ENCODE assay signal across 7 cellular contexts in genomic region chr16:27274523-27274874, GRCh38. TPM values are rescaled to one million over a fixed set of nuclear protein-coding genes. Genes with fewer than 3 reads are reported as not detected.
DNase-seq lines count a peak whose midpoint lies in the region; ATAC-seq and TF ChIP-seq lines count a peak whose summit lies in the region.
"Not testable (repeated sequence)": the region's sequence is repeated elsewhere in the genome, so short reads cannot be mapped to it uniquely, and the experiment has no call there.

No MANE protein-coding gene starts in this region.

- H3K79me2 ChIP-seq in OCI-LY7 (ENCODE audit: insufficient read depth, low read depth, low read length): not testable (repeated sequence)

- peak overlapping the region; percentile 33; the same call in 1 of the 2 replicates for H2AFZ ChIP-seq in OCI-LY7 (ENCODE audit: low read length)

- POLR2A ChIA-PET in OCI-LY7 (lab: Charles Lee): interaction anchor here (0.6 to 5.0 kb wide), 10 partner anchors 9 to 622 kb away, joined by 3 to 18 read pairs (median 4); no protein-coding TSS in a partner anchor

- H3K27ac Mint-ChIP-seq in CD4-positive, CD25-positive, alpha-beta regulatory T cell: peak overlapping the region in 1 of 3 donors; percentile 87
- H3K27ac Mint-ChIP-seq in activated CD4-positive, alpha-beta T cell treated with anti-CD3 and anti-CD28 coated beads, Interleukin-2, amount 10 ng/mL, durations not matched to agents 24 days and 14 days: peak overlapping the region; percentile 94
- peak overlapping the region; percentile 95 for H3K27ac Mint-ChIP-seq in activated T-cell treated with anti-CD3 and anti-CD28 coated beads, Interleukin-2, amount 50 U/mL, for 24 hours
- H3K27ac Mint-ChIP-seq in activated naive CD4-positive, alpha-beta T cell treated with anti-CD3 and anti-CD28 coated beads, Interleukin-2, amount 50 U/mL, for 24 hours: peak overlapping the region; percentile 93
- peak overlapping the region in 5 of 6 donors; percentile 7 to 92 (median 86) for H3K27ac Mint-ChIP-seq in immature natural killer cell

- not testable (repeated sequence) for H3K36me3 ChIP-seq in CD4-positive, CD25-positive, alpha-beta regulatory T cell (ENCODE audit: control insufficient read depth, insufficient read depth, low read length); OCI-LY7 (ENCODE audit: insufficient read depth, low read length); spleen

- not testable (repeated sequence) for DNase-seq in CD4-positive, CD25-positive, alpha-beta regulatory T cell; OCI-LY7 (ENCODE audit: low spot score); activated CD4-positive, alpha-beta T cell treated with anti-CD3 and anti-CD28 coated beads, Interleukin-2, amount 10 ng/mL, durations not matched to agents 24 days and 14 days; activated T-cell treated with anti-CD3 and anti-CD28 coated beads, Interleukin-2, amount 50 U/mL, for 24 hours; immature natural killer cell; spleen

- intact Hi-C loops in OCI-LY7 (cut with micrococcal nuclease; ENCODE audit: unreplicated experiment): loop anchor here (1.0 to 2.0 kb wide), 3 partner anchors 24 to 95 kb away; no protein-coding TSS in a partner anchor
- intact Hi-C loops in activated CD4-positive, alpha-beta T cell treated with anti-CD3 and anti-CD28 coated beads, Interleukin-2, amount 10 ng/mL, durations not matched to agents 24 days and 14 days (cut with micrococcal nuclease): loop anchor here (1.0 to 2.0 kb wide), 6 partner anchors 8 to 92 kb away; partner anchors contain the start of gene IL4R
- intact Hi-C loops in spleen (cut with DNase I; ENCODE audit: low total_unique reads): not testable (repeated sequence)

- CTCF ChIA-PET in OCI-LY7 (lab: Charles Lee; ENCODE audit: unreplicated experiment): interaction anchor here (0.6 to 1.2 kb wide), 3 partner anchors 38 to 42 kb away, joined by 4 to 6 read pairs (median 4); no protein-coding TSS in a partner anchor

- peaks cover 6 to 27% (median 17%) of the 10 kb centered on the region in 4 donors for H3K4me1 Mint-ChIP-seq in CD4-positive, CD25-positive, alpha-beta regulatory T cell
- H3K4me1 Mint-ChIP-seq in activated CD4-positive, alpha-beta T cell treated with anti-CD3 and anti-CD28 coated beads, Interleukin-2, amount 10 ng/mL, durations not matched to agents 24 days and 14 days: peaks cover 54% of the 10 kb centered on the region
- peaks cover 64% of the 10 kb centered on the region for H3K4me1 Mint-ChIP-seq in activated T-cell treated with anti-CD3 and anti-CD28 coated beads, Interleukin-2, amount 50 U/mL, for 24 hours (ENCODE audit: low read depth)
- peaks cover 68% of the 10 kb centered on the region for H3K4me1 Mint-ChIP-seq in activated naive CD4-positive, alpha-beta T cell treated with anti-CD3 and anti-CD28 coated beads, Interleukin-2, amount 50 U/mL, for 24 hours
- peaks cover 16 to 28% of the 10 kb centered on the region in 2 donors for H3K4me1 Mint-ChIP-seq in immature natural killer cell

- WGBS in spleen, 5 donors: 46 to 78% (median 75%) methylated on average over 7 of the region's 7 CpGs

- not testable (repeated sequence) for H3K36me3 Mint-ChIP-seq in CD4-positive, CD25-positive, alpha-beta regulatory T cell; activated T-cell treated with anti-CD3 and anti-CD28 coated beads, Interleukin-2, amount 50 U/mL, for 24 hours (ENCODE audit: low read depth); activated naive CD4-positive, alpha-beta T cell treated with anti-CD3 and anti-CD28 coated beads, Interleukin-2, amount 50 U/mL, for 24 hours; immature natural killer cell
- peaks cover 11% of the 10 kb centered on the region for H3K36me3 Mint-ChIP-seq in activated CD4-positive, alpha-beta T cell treated with anti-CD3 and anti-CD28 coated beads, Interleukin-2, amount 10 ng/mL, durations not matched to agents 24 days and 14 days (ENCODE audit: low read depth)

- H3K4me1 ChIP-seq in CD4-positive, CD25-positive, alpha-beta regulatory T cell (ENCODE audit: control insufficient read depth, insufficient read depth, low read length, poor library complexity, severe bottlenecking): not testable (repeated sequence)
- H3K4me1 ChIP-seq in OCI-LY7 (ENCODE audit: insufficient read depth, low read length, poor library complexity, severe bottlenecking): peaks cover 61% of the 10 kb centered on the region
- peaks cover 7 to 57% (median 14%) of the 10 kb centered on the region in 6 donors for H3K4me1 ChIP-seq in spleen

- not testable (repeated sequence) for BruUV-seq in OCI-LY7 (replicated peaks; lab: Mats Ljungman, UMichigan)

- not testable (repeated sequence) for H4K20me1 ChIP-seq in OCI-LY7 (ENCODE audit: insufficient read depth, low read length)

- peak overlapping the region in 3 of 4 donors; percentile 52 to 74 (median 64) for H3K4me3 Mint-ChIP-seq in CD4-positive, CD25-positive, alpha-beta regulatory T cell
- H3K4me3 Mint-ChIP-seq in activated CD4-positive, alpha-beta T cell treated with anti-CD3 and anti-CD28 coated beads, Interleukin-2, amount 10 ng/mL, durations not matched to agents 24 days and 14 days: peak overlapping the region; percentile 68
- H3K4me3 Mint-ChIP-seq in activated T-cell treated with anti-CD3 and anti-CD28 coated beads, Interleukin-2, amount 50 U/mL, for 24 hours: peak overlapping the region; percentile 26
- H3K4me3 Mint-ChIP-seq in activated naive CD4-positive, alpha-beta T cell treated with anti-CD3 and anti-CD28 coated beads, Interleukin-2, amount 50 U/mL, for 24 hours: peak overlapping the region; percentile 74
- peak overlapping the region in 2 of 5 donors; percentile 17 to 47 for H3K4me3 Mint-ChIP-seq in immature natural killer cell

- TF ChIP-seq CTCF in OCI-LY7 (conservative IDR thresholded peaks at IDR 0.05; ENCODE audit: low read length); spleen (IDR thresholded peaks at IDR 0.05 in 8 of 11, conservative IDR thresholded peaks at IDR 0.05 in 3 of 11): not testable (repeated sequence)

- TF ChIP-seq POLR2A in spleen (IDR thresholded peaks at IDR 0.05): not testable (repeated sequence)

- not testable (repeated sequence) for H3K27me3 ChIP-seq in CD4-positive, CD25-positive, alpha-beta regulatory T cell (ENCODE audit: control insufficient read depth, insufficient read depth, low read length); spleen (replicated peaks in 1 of 7)

- peaks cover 32% of the 10 kb centered on the region for H3K27me3 Mint-ChIP-seq in CD4-positive, CD25-positive, alpha-beta regulatory T cell
- not testable (repeated sequence) for H3K27me3 Mint-ChIP-seq in activated CD4-positive, alpha-beta T cell treated with anti-CD3 and anti-CD28 coated beads, Interleukin-2, amount 10 ng/mL, durations not matched to agents 24 days and 14 days; activated T-cell treated with anti-CD3 and anti-CD28 coated beads, Interleukin-2, amount 50 U/mL, for 24 hours; activated naive CD4-positive, alpha-beta T cell treated with anti-CD3 and anti-CD28 coated beads, Interleukin-2, amount 50 U/mL, for 24 hours; immature natural killer cell (ENCODE audit: low read depth in 3 of 3)

- not testable (repeated sequence) for H3K9me3 Mint-ChIP-seq in CD4-positive, CD25-positive, alpha-beta regulatory T cell; activated CD4-positive, alpha-beta T cell treated with anti-CD3 and anti-CD28 coated beads, Interleukin-2, amount 10 ng/mL, durations not matched to agents 24 days and 14 days; activated T-cell treated with anti-CD3 and anti-CD28 coated beads, Interleukin-2, amount 50 U/mL, for 24 hours; activated naive CD4-positive, alpha-beta T cell treated with anti-CD3 and anti-CD28 coated beads, Interleukin-2, amount 50 U/mL, for 24 hours; immature natural killer cell

- H3K9me2 ChIP-seq in OCI-LY7 (ENCODE audit: insufficient read depth, low read length): not testable (repeated sequence)

- H3K27ac ChIP-seq in CD4-positive, CD25-positive, alpha-beta regulatory T cell (ENCODE audit: insufficient read depth, low read length, poor library complexity, severe bottlenecking): not testable (repeated sequence)
- H3K27ac ChIP-seq in OCI-LY7 (ENCODE audit: low read depth, low read length, poor library complexity, severe bottlenecking) (peak overlapping the region; percentile 89), spleen (peak overlapping the region in 5 of 8 donors; percentile 55 to 79 (median 64))

- not testable (repeated sequence) for ATAC-seq in CD4-positive, CD25-positive, alpha-beta regulatory T cell (ENCODE audit: low read depth in 2 of 2)

- not testable (repeated sequence) for H3K9me3 ChIP-seq in CD4-positive, CD25-positive, alpha-beta regulatory T cell (ENCODE audit: control insufficient read depth in 2 of 2, low read length in 2 of 2); OCI-LY7 (ENCODE audit: low read length); spleen

- H3K4me2 ChIP-seq in OCI-LY7 (ENCODE audit: low read length): peak overlapping the region; percentile 65

- not testable (repeated sequence) for H3K4me3 ChIP-seq in CD4-positive, CD25-positive, alpha-beta regulatory T cell (ENCODE audit: low read depth, low read length); spleen
- H3K4me3 ChIP-seq in OCI-LY7 (ENCODE audit: low read depth, low read length, poor library complexity, severe bottlenecking): peak overlapping the region; percentile 16

RNA-seq across cellular contexts. Expression of gene NSMCE1, which starts 5.9 kb away (rescaled TPM):
- total RNA-seq in CD4-positive, CD25-positive, alpha-beta regulatory T cell: 40.0 TPM
- polyA plus RNA-seq in CD4-positive, CD25-positive, alpha-beta regulatory T cell: 100 to 1,000 TPM; 128 to 156 (median 138) TPM
- total RNA-seq in OCI-LY7 (2014; rRNA removed; shearing (Covaris generic)): 51.1 and 52.1 TPM in 2 replicates
- total RNA-seq in OCI-LY7 (2022) (84.0 and 89.4 TPM in 2 replicates), spleen (10 to 100 TPM; 18.4 to 41.4 (median 31.7) TPM)
- total RNA-seq in activated CD4-positive, alpha-beta T cell treated with anti-CD3 and anti-CD28 coated beads, Interleukin-2, amount 10 ng/mL, durations not matched to agents 24 days and 14 days: 143 and 149 TPM in 2 replicates
- polyA plus RNA-seq in immature natural killer cell (100 to 1,000 TPM; 133 to 162 (median 148) TPM), spleen (10 to 100 TPM; 37.9 to 79.0 (median 41.4) TPM)

RNA-seq across cellular contexts. Expression of gene IL4R, which starts 39.3 kb away (rescaled TPM):
- 160 TPM for total RNA-seq in CD4-positive, CD25-positive, alpha-beta regulatory T cell
- 10 to 100 TPM; 21.2 to 32.4 (median 25.8) TPM for polyA plus RNA-seq in CD4-positive, CD25-positive, alpha-beta regulatory T cell
- total RNA-seq in OCI-LY7 (2014; rRNA removed; shearing (Covaris generic)): 33.0 and 82.8 TPM in 2 replicates
- total RNA-seq in OCI-LY7 (2022) (73.1 and 101 TPM in 2 replicates), spleen (100 to 1,000 TPM in 6 of 7 donors, 10 to 100 TPM in 1; 78.0 to 319 (median 215) TPM)
- 345 and 375 TPM in 2 replicates for total RNA-seq in activated CD4-positive, alpha-beta T cell treated with anti-CD3 and anti-CD28 coated beads, Interleukin-2, amount 10 ng/mL, durations not matched to agents 24 days and 14 days
- polyA plus RNA-seq in immature natural killer cell (10 to 100 TPM; 15.7 to 38.7 (median 20.1) TPM), spleen (10 to 100 TPM; 39.3 to 55.5 (median 48.9) TPM)
